20 cellular contexts compared by ENCODE assay signal in genomic region chr6:168416531-168416930, GRCh38. TPM values are rescaled to one million over a fixed set of nuclear protein-coding genes. Genes with fewer than 3 reads are reported as not detected.
"Had no signal": no experiment of that assay in that cellular context is flagged by ENCODE, and none has a peak within 500 bp of the region (broad histone marks: within the 10 kb centered on the region; RNA-seq: fewer than 3 reads in every experiment).

No MANE protein-coding gene starts in this region.

- ATAC-seq: Panc1, PC-3, SK-N-SH treated with all-trans-retinoic acid at 6 μM for 48 hours had no signal

- H3K9me3 ChIP-seq: MG63, SJCRH30 had no signal

- H3K4me1 ChIP-seq: SJCRH30 had no signal

- FAIRE-seq: HepG2 had no signal

- H3K4me3 ChIP-seq: MG63, SJCRH30 had no signal

- DNase-seq: IMR-90; Karpas-422; KG1; MG63; NCI-H1417 treated with DMSO at 0.1 percent for 48 hours; NCI-H187; NCI-H2081 treated with DMSO at 0.1 percent for 48 hours; NCI-H2171; NCI-H226; NCI-H446; NCI-H510A; NCI-H524 treated with DMSO at 0.1 percent for 48 hours; NK-92 treated with Interleukin-12 subunit alpha and Interleukin-12 subunit beta, amount 100 ng/mL, for 24 hours; PC-3 had no signal

- H3K27me3 ChIP-seq: MG63 had no signal

- H3K27ac ChIP-seq: SJCRH30 had no signal

- H3K36me3 ChIP-seq: MG63, SJCRH30 had no signal

RNA-seq across cellular contexts. Expression of gene SMOC2, which starts 24.5 kb away (rescaled TPM):
- total RNA-seq: HepG2, HT1080, IMR-90, OCI-LY7, PC-3, SJCRH30 had no signal
- polyA plus RNA-seq: HepG2, IMR-90 had no signal
